In genomic region chr4:183961772-183962171, GRCh38 we compare ENCODE assay signal across 25 cellular contexts.
DNase-seq lines count a peak whose midpoint lies in the region; FAIRE-seq and TF ChIP-seq lines count a peak whose summit lies in the region.
"Had no signal": no experiment of that assay in that cellular context is flagged by ENCODE, and none has a peak within 500 bp of the region (broad histone marks: within the 10 kb centered on the region; RNA-seq: fewer than 3 reads in every experiment).

No MANE protein-coding gene starts in this region.

- POLR2A ChIA-PET in HEK293 (lab: Yijun Ruan, JAX): no interaction called here

- no peak overlapping the region for H3K27ac ChIP-seq in HEK293 (ENCODE audit: extremely low read depth, low read depth, low read length)
- H3K27ac ChIP-seq: coronary artery, esophagus muscularis mucosa, sigmoid colon, testis, vagina had no signal

- FAIRE-seq in D721Med (lab: Jason Lieb, UNC): no peak
- FAIRE-seq in RCC 7860 (lab: Jason Lieb, UNC): no peak
- FAIRE-seq: bronchial epithelial cell, HepG2, kidney had no signal

- H3K4me1 ChIP-seq in HEK293 (ENCODE audit: control insufficient read depth, insufficient read depth, low read length): peaks cover 19% of the 10 kb centered on the region
- H3K4me1 ChIP-seq: testis had no signal

- TF ChIP-seq CTCF in HEK293 (tag by site-specific recombination; IDR thresholded peaks at IDR 0.05): no peak
- TF ChIP-seq CTCF in D721Med (IDR thresholded peaks at IDR 0.05; ENCODE audit: insufficient read depth, missing control alignments): no peak

- DNase-seq in COR-L47 (lab: John Stamatoyannopoulos, UW) (peak; percentile 47), NCI-H748 treated with DMSO at 0.1 percent for 48 hours (lab: John Stamatoyannopoulos, UW) (peak; percentile 47), left kidney (ENCODE audit: low read depth, low spot score) (peak; percentile 46), D721Med (ENCODE audit: insufficient read length, low spot score) (no peak), posterior cingulate gyrus (no peak), RCC 7860 (ENCODE audit: low spot score) (no peak)
- DNase-seq in stimulated activated CD8-positive, alpha-beta memory T cell treated with anti-CD3 and anti-CD28 coated beads, Interleukin-4, amount 100 ng/mL, for 48 hours: no peak
- DNase-seq: activated CD8-positive, alpha-beta T cell treated with anti-CD3 and anti-CD28 coated beads for 36 hours; Calu3; Kasumi-1; kidney; NCI-H1930; NCI-H446; RPMI8226; sigmoid colon; stimulated activated CD4-positive, alpha-beta T cell treated with anti-CD3 and anti-CD28 coated beads, Interleukin-4, amount 100 ng/mL, for 4 hours; stimulated activated naive B cell treated with anti-CD40 and anti-IgM and Interleukin-4, amounts not matched to agents 10 μg/mL and 1 μg/mL and 100 μg/mL, for 72 hours; testis had no signal

- CTCF ChIA-PET in HEK293 (lab: Yijun Ruan, JAX): interaction anchor here (0.7 kb wide), 1 partner anchor 13 kb away, joined by 3 read pairs; no protein-coding TSS in a partner anchor

- intact Hi-C loops in posterior cingulate gyrus (cut with DNase I): loop anchor here (2.0 kb wide), 1 partner anchor 57 kb away; the partner anchor contains the start of gene STOX2

- no peaks in the 10 kb centered on the region for H3K9me3 ChIP-seq in HEK293 (ENCODE audit: control insufficient read depth, insufficient read depth, low read depth, low read length)
- H3K9me3 ChIP-seq: esophagus muscularis mucosa, sigmoid colon, testis, vagina had no signal

- no peak overlapping the region for H3K4me3 ChIP-seq in HEK293 (ENCODE audit: low read depth, low read length)
- H3K4me3 ChIP-seq: coronary artery, esophagus muscularis mucosa, lung, sigmoid colon, testis, vagina had no signal

- H3K36me3 ChIP-seq in HEK293 (ENCODE audit: control insufficient read depth in 2 of 2, insufficient read depth in 1 of 2, low read length in 2 of 2): no peaks in the 10 kb centered on the region
- H3K36me3 ChIP-seq: esophagus muscularis mucosa, sigmoid colon, vagina had no signal

TF ChIP-seq in HEK293, 187 proteins besides CTCF, POLR2A, EP300 and RAD21:
- TF ChIP-seq ZIC2 (tag by site-specific recombination; IDR thresholded peaks at IDR 0.05) (0 out of 2 replicates have a peak, but pooled peaks have one; percentile 26), SCRT2 (tag by site-specific recombination; IDR thresholded peaks at IDR 0.05) (peak; percentile 87), ZNF24 (tag by site-specific recombination; IDR thresholded peaks at IDR 0.05) (no peak), ZBTB7A (tag by site-specific recombination; IDR thresholded peaks at IDR 0.05; ENCODE audit: low read depth) (no peak)
TF ChIP-seq in HEK293: peak in this region for 2.

Comparison
In these comparisons a context has a peak if more than half of its experiments do, and no peak if none do; other contexts are left out.
1. DNase-seq: peak in COR-L47 (single experiment), NCI-H748 treated with DMSO at 0.1 percent for 48 hours (single experiment) and left kidney (single experiment); none in D721Med (single experiment), posterior cingulate gyrus (0 of 10), RCC 7860 (single experiment) and stimulated activated CD8-positive, alpha-beta memory T cell treated with anti-CD3 and anti-CD28 coated beads, Interleukin-4, amount 100 ng/mL, for 48 hours (single experiment).